Comparison of ENCODE assay signal across 28 cellular contexts in the genomic region with DNA sequence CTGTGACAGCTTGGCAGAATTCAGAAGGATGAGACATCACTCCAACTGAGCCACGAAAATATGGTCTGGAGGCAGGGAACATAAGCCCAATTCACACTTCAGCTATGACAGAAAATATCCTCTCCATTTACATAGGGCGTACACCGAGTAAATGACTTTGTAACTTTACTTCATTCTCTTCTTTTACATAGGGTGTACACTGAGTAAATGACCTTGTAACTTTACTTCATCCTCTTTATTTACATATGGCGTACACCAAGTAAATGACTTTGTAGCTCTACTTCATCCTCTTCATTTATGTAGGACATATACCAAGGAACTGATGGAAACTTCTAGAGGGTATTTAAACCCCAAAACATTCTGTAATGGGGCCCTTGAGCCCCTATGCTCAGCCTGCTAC.
"Had no signal": no experiment of that assay in that cellular context is flagged by ENCODE, and none has a peak within 500 bp of the region (broad histone marks: within the 10 kb centered on the region; RNA-seq: fewer than 3 reads in every experiment).

No MANE protein-coding gene starts in this region.

- H3K4me3 Mint-ChIP-seq: activated CD4-positive, alpha-beta memory T cell treated with anti-CD3 and anti-CD28 coated beads for 36 hours; activated CD4-positive, alpha-beta T cell treated with anti-CD3 and anti-CD28 coated beads for 36 hours; activated CD4-positive, alpha-beta T cell treated with anti-CD3 and anti-CD28 coated beads, Interleukin-2, amount 10 ng/mL, durations not matched to agents 24 days and 14 days; activated CD8-positive, alpha-beta memory T cell treated with anti-CD3 and anti-CD28 coated beads, Interleukin-2, amount 10 ng/mL, durations not matched to agents 7 days and 5 days; activated CD8-positive, alpha-beta T cell treated with anti-CD3 and anti-CD28 coated beads, Interleukin-2, amount 10 ng/mL, durations not matched to agents 7 days and 5 days; activated naive CD4-positive, alpha-beta T cell treated with anti-CD3 and anti-CD28 coated beads for 36 hours; activated naive CD4-positive, alpha-beta T cell treated with anti-CD3 and anti-CD28 coated beads, Interleukin-2, amount 50 U/mL, for 24 hours; activated naive CD8-positive, alpha-beta T cell treated with anti-CD3 and anti-CD28 coated beads, Interleukin-2, amount 10 ng/mL, durations not matched to agents 7 days and 5 days; activated T-helper 1 cell treated with anti-CD3 and anti-CD28 coated beads, Interleukin-12 subunit alpha, Interleukin-12 subunit beta, Interleukin-2, Interleukin-4 antibody, amounts not matched to agents 30 ng/mL and 10 ng/mL and 1 ng/mL, durations not matched to agents 14 hours and 24 hours and 36 hours; brain; endodermal cell had no signal

- H3K27ac Mint-ChIP-seq: activated CD4-positive, alpha-beta memory T cell treated with anti-CD3 and anti-CD28 coated beads for 36 hours; activated CD4-positive, alpha-beta T cell treated with anti-CD3 and anti-CD28 coated beads for 36 hours; activated CD4-positive, alpha-beta T cell treated with anti-CD3 and anti-CD28 coated beads, Interleukin-2, amount 10 ng/mL, durations not matched to agents 24 days and 14 days; activated CD8-positive, alpha-beta memory T cell treated with anti-CD3 and anti-CD28 coated beads, Interleukin-2, amount 10 ng/mL, durations not matched to agents 7 days and 5 days; activated CD8-positive, alpha-beta T cell treated with anti-CD3 and anti-CD28 coated beads, Interleukin-2, amount 10 ng/mL, durations not matched to agents 7 days and 5 days; activated naive CD4-positive, alpha-beta T cell treated with anti-CD3 and anti-CD28 coated beads for 36 hours; activated naive CD4-positive, alpha-beta T cell treated with anti-CD3 and anti-CD28 coated beads, Interleukin-2, amount 50 U/mL, for 24 hours; activated naive CD8-positive, alpha-beta T cell treated with anti-CD3 and anti-CD28 coated beads, Interleukin-2, amount 10 ng/mL, durations not matched to agents 7 days and 5 days; activated T-helper 1 cell treated with anti-CD3 and anti-CD28 coated beads, Interleukin-12 subunit alpha, Interleukin-12 subunit beta, Interleukin-2, Interleukin-4 antibody, amounts not matched to agents 30 ng/mL and 10 ng/mL and 1 ng/mL, durations not matched to agents 14 hours and 24 hours and 36 hours; activated T-helper 2 cell treated with anti-CD3 and anti-CD28 coated beads, Interferon-gamma antibody, Interleukin-2, Interleukin-4, amounts not matched to agents 10 μg/mL and 5 μg/mL and 100 μg/mL, durations not matched to agents 14 hours and 24 hours and 36 hours; brain; endodermal cell had no signal

- H3K4me1 Mint-ChIP-seq: activated CD4-positive, alpha-beta T cell treated with anti-CD3 and anti-CD28 coated beads for 36 hours; activated CD8-positive, alpha-beta memory T cell treated with anti-CD3 and anti-CD28 coated beads, Interleukin-2, amount 10 ng/mL, durations not matched to agents 7 days and 5 days; activated naive CD4-positive, alpha-beta T cell treated with anti-CD3 and anti-CD28 coated beads, Interleukin-2, amount 50 U/mL, for 24 hours; activated naive CD8-positive, alpha-beta T cell treated with anti-CD3 and anti-CD28 coated beads, Interleukin-2, amount 10 ng/mL, durations not matched to agents 7 days and 5 days; brain; endodermal cell had no signal

- H3K9me3 Mint-ChIP-seq: activated CD4-positive, alpha-beta T cell treated with anti-CD3 and anti-CD28 coated beads, Interleukin-2, amount 10 ng/mL, durations not matched to agents 24 days and 14 days; activated naive CD4-positive, alpha-beta T cell treated with anti-CD3 and anti-CD28 coated beads, Interleukin-2, amount 50 U/mL, for 24 hours; activated naive CD8-positive, alpha-beta T cell treated with anti-CD3 and anti-CD28 coated beads, Interleukin-2, amount 10 ng/mL, durations not matched to agents 7 days and 5 days; activated T-helper 1 cell treated with anti-CD3 and anti-CD28 coated beads, Interleukin-12 subunit alpha, Interleukin-12 subunit beta, Interleukin-2, Interleukin-4 antibody, amounts not matched to agents 30 ng/mL and 10 ng/mL and 1 ng/mL, durations not matched to agents 14 hours and 24 hours and 36 hours; activated T-helper 2 cell treated with anti-CD3 and anti-CD28 coated beads, Interferon-gamma antibody, Interleukin-2, Interleukin-4, amounts not matched to agents 10 μg/mL and 5 μg/mL and 100 μg/mL, durations not matched to agents 14 hours and 24 hours and 36 hours had no signal

- DNase-seq: activated CD4-positive, alpha-beta memory T cell treated with anti-CD3 and anti-CD28 coated beads for 36 hours; activated CD4-positive, alpha-beta T cell treated with anti-CD3 and anti-CD28 coated beads for 36 hours; activated CD4-positive, alpha-beta T cell treated with anti-CD3 and anti-CD28 coated beads, Interleukin-2, amount 10 ng/mL, durations not matched to agents 24 days and 14 days; activated CD4-positive, CD25-positive, alpha-beta regulatory T cell; activated CD4-positive, CD25-positive, alpha-beta regulatory T cell treated with anti-CD3 and anti-CD28 coated beads, Interleukin-2, amount 50 U/mL, for 72 hours; activated CD8-positive, alpha-beta memory T cell treated with anti-CD3 and anti-CD28 coated beads, Interleukin-2, amount 10 ng/mL, durations not matched to agents 7 days and 5 days; activated CD8-positive, alpha-beta memory T cell treated with anti-CD3 and anti-CD28 coated beads, Interleukin-2, amount 50 U/mL, for 4 hours; activated CD8-positive, alpha-beta T cell treated with anti-CD3 and anti-CD28 coated beads, Interleukin-2, amount 10 ng/mL, durations not matched to agents 7 days and 5 days; activated effector memory CD4-positive, alpha-beta T cell treated with anti-CD3 and anti-CD28 coated beads, Interleukin-2, amount 50 U/mL, for 16 hours; activated naive CD4-positive, alpha-beta T cell treated with anti-CD3 and anti-CD28 coated beads for 36 hours; activated naive CD8-positive, alpha-beta T cell treated with anti-CD3 and anti-CD28 coated beads, Interleukin-2, amount 10 ng/mL, durations not matched to agents 7 days and 5 days; activated T-cell treated with anti-CD3 and anti-CD28 coated beads, Interleukin-2, amount 50 U/mL, for 1 hour; activated T-cell treated with anti-CD3 and anti-CD28 coated beads, Interleukin-2, amount 50 U/mL, for 48 hours; central memory CD4-positive, alpha-beta T cell; cerebellar nuclear complex; colonic mucosa; dorsolateral prefrontal cortex; effector memory CD4-positive, alpha-beta T cell; endodermal cell; foreskin fibroblast; T-helper 2 cell had no signal

- H3K4me1 ChIP-seq: ascending aorta, breast epithelium, colonic mucosa had no signal

- H3K27me3 ChIP-seq: ascending aorta, breast epithelium, cardiac muscle cell, colonic mucosa, dorsolateral prefrontal cortex had no signal

- H3K9me3 ChIP-seq: ascending aorta, breast epithelium, colonic mucosa had no signal

- H3K27ac ChIP-seq: ascending aorta, breast epithelium, cardiac muscle cell, colonic mucosa, dorsolateral prefrontal cortex had no signal

- H3K36me3 ChIP-seq: ascending aorta, breast epithelium, cardiac muscle cell, colonic mucosa had no signal

- H3K36me3 Mint-ChIP-seq: activated CD4-positive, alpha-beta memory T cell treated with anti-CD3 and anti-CD28 coated beads for 36 hours; activated CD8-positive, alpha-beta memory T cell treated with anti-CD3 and anti-CD28 coated beads, Interleukin-2, amount 10 ng/mL, durations not matched to agents 7 days and 5 days; activated naive CD8-positive, alpha-beta T cell treated with anti-CD3 and anti-CD28 coated beads, Interleukin-2, amount 10 ng/mL, durations not matched to agents 7 days and 5 days; brain had no signal

- H3K4me3 ChIP-seq: ascending aorta, breast epithelium, cardiac muscle cell, colonic mucosa, dorsolateral prefrontal cortex had no signal

- ATAC-seq: activated CD4-positive, alpha-beta T cell treated with anti-CD3 and anti-CD28 coated beads for 36 hours; activated CD8-positive, alpha-beta memory T cell treated with anti-CD3 and anti-CD28 coated beads, Interleukin-2, amount 10 ng/mL, durations not matched to agents 7 days and 5 days; activated CD8-positive, alpha-beta T cell treated with anti-CD3 and anti-CD28 coated beads, Interleukin-2, amount 10 ng/mL, durations not matched to agents 7 days and 5 days had no signal
